In the genomic region with DNA sequence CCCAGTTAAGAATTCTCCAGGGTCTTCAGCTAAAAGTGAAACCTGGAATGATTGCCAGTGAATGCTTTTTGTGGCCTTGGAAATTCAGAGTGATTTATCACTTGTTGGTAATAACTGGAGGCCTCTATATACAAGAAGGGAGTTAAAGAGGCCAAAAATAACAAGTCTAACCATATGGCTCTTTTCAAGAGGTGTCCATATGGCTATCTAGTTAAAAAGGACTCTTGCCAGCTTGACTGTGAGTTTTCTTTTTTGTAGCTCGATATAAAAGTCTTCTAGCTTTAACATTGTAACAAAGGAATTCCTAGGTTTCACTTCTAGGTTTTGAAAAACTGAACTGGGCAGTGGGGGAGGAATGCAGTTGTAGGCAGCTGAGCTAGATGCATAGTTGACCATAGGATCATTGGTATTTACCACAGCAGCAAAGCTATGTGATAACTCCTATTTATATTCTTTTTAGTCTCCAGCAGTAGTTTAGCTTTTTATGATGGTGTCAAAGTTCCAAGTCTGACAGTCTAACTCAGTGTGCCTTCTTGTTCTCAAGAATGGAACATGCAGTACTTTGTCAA, we compare ENCODE assay signal across 8 cellular contexts. TPM values are rescaled to one million over a fixed set of nuclear protein-coding genes. Genes with fewer than 3 reads are reported as not detected.
DNase-seq lines count a peak whose midpoint lies in the region; ATAC-seq and TF ChIP-seq lines count a peak whose summit lies in the region.
"Had no signal": no experiment of that assay in that cellular context is flagged by ENCODE, and none has a peak within 500 bp of the region (broad histone marks: within the 10 kb centered on the region; RNA-seq: fewer than 3 reads in every experiment).

No MANE protein-coding gene starts in this region.

- CTCF ChIA-PET in IMR-90 (lab: Yijun Ruan, JAX), result interaction anchor here (0.6 to 0.7 kb wide), 2 partner anchors 11 to 161 kb away, joined by 3 read pairs; no protein-coding TSS in a partner anchor

- no peak overlapping the region for H3K23ac ChIP-seq in IMR-90 (ENCODE audit: low read depth, low read length)

- no CpG with 5 or more reads among the region's 1 CpG for WGBS in IMR-90 (ENCODE audit: extremely low coverage in 2 of 2, insufficient read length in 1 of 2), 2 experiments
- 8 to 10% methylated on average over 1 of the region's 1 CpG for WGBS in thyroid gland, 2 donors

- H3K27me3 ChIP-seq in IMR-90 (ENCODE audit: control insufficient read depth, insufficient read depth, low read length) (peaks cover 2% of the 10 kb centered on the region; the same call in 1 of the 2 replicates), brain microvascular endothelial cell (replicated peaks) (no peaks in the 10 kb centered on the region), thyroid gland (no peaks in the 10 kb centered on the region)

- no peak for TF ChIP-seq RAD21 in IMR-90 (IDR thresholded peaks at IDR 0.05; ENCODE audit: low read length)

- ATAC-seq in IMR-90 (ENCODE audit: low read depth), result peak; percentile 80

- H2AFZ ChIP-seq in IMR-90 (replicated peaks; ENCODE audit: low read length, poor library complexity), result no peak overlapping the region

- H3K79me1 ChIP-seq in IMR-90 (ENCODE audit: low read depth in 1 of 2, low read length in 2 of 2), result no peaks in the 10 kb centered on the region

- H2AK9ac ChIP-seq in IMR-90 (replicated peaks; ENCODE audit: low read depth, low read length, poor library complexity), result no peak overlapping the region

- no peak overlapping the region for H3K9ac ChIP-seq in IMR-90 (ENCODE audit: low read depth, low read length)

- H3K4me3 ChIP-seq in IMR-90 (ENCODE audit: insufficient read depth, low read depth, low read length) (peak overlapping the region; percentile 7; the same call in 1 of the 2 replicates), brain microvascular endothelial cell (ENCODE audit: low read depth, low read length) (no peak overlapping the region), thyroid gland (replicated peaks in 1 of 3) (no peak overlapping the region)

- POLR2A ChIA-PET in IMR-90 (lab: Charles Lee; ENCODE audit: unreplicated experiment), result no interaction called here

- H3K36me3 ChIP-seq in IMR-90 (ENCODE audit: control insufficient read depth, insufficient read depth, low read length) (no peaks in the 10 kb centered on the region), brain microvascular endothelial cell (replicated peaks) (no peaks in the 10 kb centered on the region), thyroid gland (no peaks in the 10 kb centered on the region)

- H4K91ac ChIP-seq in IMR-90 (ENCODE audit: insufficient read depth, low read depth, low read length), result no peak overlapping the region

- BruUV-seq in IMR-90 (replicated peaks; lab: Mats Ljungman, UMichigan), result no TSS peak

- no peak overlapping the region for H2BK15ac ChIP-seq in IMR-90 (ENCODE audit: low read depth, low read length)

- H3K4ac ChIP-seq in IMR-90 (ENCODE audit: low read depth, low read length), result no peak overlapping the region

- no peak overlapping the region for H2BK20ac ChIP-seq in IMR-90 (ENCODE audit: low read depth, low read length)

- H3K14ac ChIP-seq in IMR-90 (replicated peaks; ENCODE audit: low read depth, low read length), result no peak overlapping the region

- H4K5ac ChIP-seq in IMR-90 (ENCODE audit: low read depth, low read length), result no peak overlapping the region

- no peak overlapping the region for H3K56ac ChIP-seq in IMR-90 (ENCODE audit: extremely low read depth, insufficient read depth, low read length)

- H3K27ac ChIP-seq in IMR-90 (ENCODE audit: insufficient read depth, low read length), result no peak overlapping the region
- peak overlapping the region; percentile 50 for H3K27ac ChIP-seq in brain microvascular endothelial cell
- peak overlapping the region; percentile 51 to 73 (median 67) for H3K27ac ChIP-seq in thyroid gland

- DNase-seq in IMR-90 (peak; percentile 88), brain microvascular endothelial cell (peak; percentile 81), left kidney (ENCODE audit: low read depth, low spot score) (peak; percentile 93), thyroid gland (no peak), putamen (ENCODE audit: low spot score) (no peak), KG1 (lab: John Stamatoyannopoulos, UW) (no peak)
- no peak for DNase-seq in activated CD4-positive, alpha-beta T cell treated with anti-CD3 and anti-CD28 coated beads for 1 hour

- TF ChIP-seq POLR2A in IMR-90 (IDR thresholded peaks at IDR 0.05; ENCODE audit: low read depth, low read length) (no peak), thyroid gland (IDR thresholded peaks at IDR 0.05) (no peak)

- H2AK5ac ChIP-seq in IMR-90 (ENCODE audit: low read depth, low read length), result no peak overlapping the region

- H4K20me1 ChIP-seq in IMR-90 (ENCODE audit: insufficient read depth, low read length), result no peaks in the 10 kb centered on the region

- no peak for TF ChIP-seq CTCF in IMR-90 (conservative IDR thresholded peaks at IDR 0.05; ENCODE audit: low read depth, low read length)
- TF ChIP-seq CTCF in brain microvascular endothelial cell (IDR thresholded peaks at IDR 0.05; ENCODE audit: low read depth, low read length, missing control alignments), result no peak
- TF ChIP-seq CTCF in thyroid gland (IDR thresholded peaks at IDR 0.05), result no peak

- H3K4me1 ChIP-seq in IMR-90 (ENCODE audit: control insufficient read depth, insufficient read depth, low read length) (peaks cover 11% of the 10 kb centered on the region), thyroid gland (peaks cover 40 to 51% of the 10 kb centered on the region in 2 donors)

- H2BK120ac ChIP-seq in IMR-90 (ENCODE audit: low read depth, low read length), result no peak overlapping the region

- H3K9me3 ChIP-seq in IMR-90 (ENCODE audit: control insufficient read depth, insufficient read depth, low read length) (no peaks in the 10 kb centered on the region), thyroid gland (no peaks in the 10 kb centered on the region)

- peak overlapping the region; percentile 14 for H2BK5ac ChIP-seq in IMR-90 (ENCODE audit: low read depth, low read length, poor library complexity, severe bottlenecking)

- dilution Hi-C loops in IMR-90 (cut with HindIII; ENCODE audit: low sequenced_read_pairs, unreplicated experiment), result no loop called here

- H4K8ac ChIP-seq in IMR-90 (ENCODE audit: low read depth in 2 of 2, low read length in 2 of 2), result no peak overlapping the region

- in situ Hi-C loops in IMR-90 (cut with MboI; ENCODE audit: low sequenced_read_pairs) (no loop called here), brain microvascular endothelial cell (cut with HindIII; ENCODE audit: low pct_ligation_motif_present, low sequenced_read_pairs) (no loop called here)

- H3K4me2 ChIP-seq in IMR-90 (ENCODE audit: low read depth, low read length), result peak overlapping the region; percentile 79

- intact Hi-C loops in IMR-90 (cut with micrococcal nuclease) (loop anchor here (5.0 kb wide), 1 partner anchor 37 kb away; no protein-coding TSS in a partner anchor), thyroid gland (cut with DNase I) (no loop called here)

- no peaks in the 10 kb centered on the region for H3K9me1 ChIP-seq in IMR-90 (ENCODE audit: insufficient read depth, low read length)

- H3K18ac ChIP-seq in IMR-90 (ENCODE audit: low read depth, low read length), result no peak overlapping the region

TF ChIP-seq in IMR-90, 13 proteins besides CTCF, POLR2A, EP300 and RAD21:
- no peak for TF ChIP-seq MAFK (IDR thresholded peaks at IDR 0.05; ENCODE audit: low read depth, low read length)

RNA-seq across cellular contexts. Expression of a gene that starts 44.4 kb away (rescaled TPM):
- total RNA-seq in IMR-90 (2012; rRNA removed), result 5.6 and 5.9 TPM in 2 replicates
- polyA plus RNA-seq in IMR-90 (2012; rRNA removed), result 2.5 and 2.9 TPM in 2 replicates
- 1.0 TPM in 2 replicates for polyA plus RNA-seq in IMR-90 (2012; cell fraction: cytosol; rRNA removed)
- polyA plus RNA-seq in IMR-90 (2012; cell fraction: nucleus; rRNA removed; ENCODE audit: low replicate concordance), result 1.2 and 3.7 TPM in 2 replicates
- 10 to 100 TPM; 12.9 to 25.1 (median 17.0) TPM for total RNA-seq in thyroid gland
- total RNA-seq: OCI-LY7 had no signal

Comparison
In these comparisons a context has a peak if more than half of its experiments do, and no peak if none do; other contexts are left out.
1. DNase-seq: peak in IMR-90 (single experiment), brain microvascular endothelial cell (single experiment) and left kidney (single experiment); none in thyroid gland (0 of 2), putamen (single experiment), activated CD4-positive, alpha-beta T cell treated with anti-CD3 and anti-CD28 coated beads for 1 hour (single experiment) and KG1 (single experiment).